23 cellular contexts compared by ENCODE assay signal in the genomic region with DNA sequence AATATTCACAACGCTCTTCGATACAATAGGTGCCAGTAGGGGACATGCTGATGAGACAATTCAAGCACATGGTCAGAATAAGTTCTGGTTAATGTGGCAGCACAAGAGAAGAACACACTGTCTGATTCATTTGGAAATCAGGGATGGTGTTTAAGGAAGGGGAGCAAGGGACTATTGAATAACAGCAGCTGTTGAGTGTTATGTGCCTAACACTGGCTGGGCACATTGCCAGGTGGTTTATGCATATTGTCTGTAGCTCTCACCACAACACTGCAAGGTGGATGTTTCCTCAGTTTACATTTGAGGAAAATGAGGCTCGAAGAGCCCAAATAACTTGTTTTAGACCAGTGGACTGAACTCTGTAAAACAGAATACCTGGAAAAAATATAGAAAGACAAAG. TPM values are rescaled to one million over a fixed set of nuclear protein-coding genes. Genes with fewer than 3 reads are reported as not detected.
DNase-seq lines count a peak whose midpoint lies in the region; ATAC-seq and TF ChIP-seq lines count a peak whose summit lies in the region.
"Had no signal": no experiment of that assay in that cellular context is flagged by ENCODE, and none has a peak within 500 bp of the region (broad histone marks: within the 10 kb centered on the region; RNA-seq: fewer than 3 reads in every experiment).

No MANE protein-coding gene starts in this region.

- H3K36me3 Mint-ChIP-seq in type B pancreatic cell = no peaks in the 10 kb centered on the region
- H3K36me3 Mint-ChIP-seq: CD4-positive, CD25-positive, alpha-beta regulatory T cell had no signal

- no peaks in the 10 kb centered on the region for H3K36me3 ChIP-seq in SJCRH30
- H3K36me3 ChIP-seq: esophagus muscularis mucosa, neutrophil, right atrium auricular region had no signal

- no peak overlapping the region for H3K4me3 ChIP-seq in SJCRH30
- H3K4me3 ChIP-seq: esophagus muscularis mucosa, K562, right atrium auricular region, tibial nerve had no signal

- peaks cover 5% of the 10 kb centered on the region; the same call in 1 of the 2 replicates for H3K27me3 ChIP-seq in SJCRH30
- H3K27me3 ChIP-seq: esophagus muscularis mucosa, neutrophil, right atrium auricular region, tibial nerve had no signal

- no peaks in the 10 kb centered on the region for H3K4me1 Mint-ChIP-seq in type B pancreatic cell (ENCODE audit: unreplicated experiment)

- no peak for TF ChIP-seq CTCF in type B pancreatic cell (conservative IDR thresholded peaks at IDR 0.05)

- H3K4me1 ChIP-seq in SJCRH30 = peaks cover 21% of the 10 kb centered on the region
- H3K4me1 ChIP-seq: esophagus muscularis mucosa, right atrium auricular region, tibial nerve had no signal

- H3K27ac Mint-ChIP-seq in type B pancreatic cell = no peak overlapping the region
- H3K27ac Mint-ChIP-seq: activated CD4-positive, alpha-beta T cell treated with anti-CD3 and anti-CD28 coated beads, Interleukin-2, amount 10 ng/mL, durations not matched to agents 7 days and 5 days; activated naive CD4-positive, alpha-beta T cell treated with anti-CD3 and anti-CD28 coated beads for 36 hours; CD4-positive, CD25-positive, alpha-beta regulatory T cell had no signal

- DNase-seq in COLO668 (lab: John Stamatoyannopoulos, UW; ENCODE audit: unreplicated experiment) (peak; percentile 39), NCI-H1105 (lab: John Stamatoyannopoulos, UW) (peak; percentile 52), NCI-H2171 treated with DMSO at 0.1 percent for 48 hours (lab: John Stamatoyannopoulos, UW) (peak; percentile 90), SJCRH30 (peak; percentile 52 to 79), NCI-H1048 (lab: John Stamatoyannopoulos, UW) (no peak), type B pancreatic cell (ENCODE audit: extremely low spot score, unreplicated experiment) (no peak), Ammon's horn (ENCODE audit: low spot score) (no peak)
- DNase-seq: activated CD4-positive, alpha-beta T cell treated with anti-CD3 and anti-CD28 coated beads, Interleukin-2, amount 10 ng/mL, durations not matched to agents 7 days and 5 days; activated CD8-positive, alpha-beta memory T cell treated with anti-CD3 and anti-CD28 coated beads, Interleukin-2, amount 50 U/mL, for 48 hours; activated naive CD4-positive, alpha-beta T cell treated with anti-CD3 and anti-CD28 coated beads for 36 hours; aorta; CD4-positive, CD25-positive, alpha-beta regulatory T cell; effector CD8-positive, alpha-beta T cell; EL; H7; stimulated activated naive CD4-positive, alpha-beta T cell had no signal

- H3K9me3 ChIP-seq in SJCRH30 (replicated peaks) = no peaks in the 10 kb centered on the region; the same call in 1 of the 2 replicates
- H3K9me3 ChIP-seq: esophagus muscularis mucosa, neutrophil, right atrium auricular region, tibial nerve had no signal

- H3K4me3 Mint-ChIP-seq in type B pancreatic cell = no peak overlapping the region
- H3K4me3 Mint-ChIP-seq: activated CD4-positive, alpha-beta T cell treated with anti-CD3 and anti-CD28 coated beads, Interleukin-2, amount 10 ng/mL, durations not matched to agents 7 days and 5 days; activated naive CD4-positive, alpha-beta T cell treated with anti-CD3 and anti-CD28 coated beads for 36 hours; CD4-positive, CD25-positive, alpha-beta regulatory T cell had no signal

- H3K9me3 Mint-ChIP-seq in type B pancreatic cell = no peaks in the 10 kb centered on the region
- H3K9me3 Mint-ChIP-seq: activated naive CD4-positive, alpha-beta T cell treated with anti-CD3 and anti-CD28 coated beads for 36 hours; CD4-positive, CD25-positive, alpha-beta regulatory T cell had no signal

- ATAC-seq in HG03025 (IDR thresholded peaks at IDR 0.05; ENCODE audit: low FRiP score, unreplicated experiment) = no peak
- ATAC-seq: K562 had no signal

- H3K27ac ChIP-seq in SJCRH30 = no peak overlapping the region
- H3K27ac ChIP-seq: esophagus muscularis mucosa, neutrophil, right atrium auricular region, tibial nerve had no signal

- peaks cover 10% of the 10 kb centered on the region for H3K27me3 Mint-ChIP-seq in type B pancreatic cell

RNA-seq across cellular contexts. Expression of a gene that starts 44.2 kb away (rescaled TPM):
- total RNA-seq in SJCRH30 (2014; rRNA removed; shearing (Covaris generic)) = 0.15 and 0.22 TPM in 2 replicates
- total RNA-seq in type B pancreatic cell (ENCODE audit: low replicate concordance) = 7.5 and 9.6 TPM in 2 replicates

RNA-seq across cellular contexts. Expression of a gene that starts 48.6 kb away (rescaled TPM):
- not detected in 2 replicates for total RNA-seq in SJCRH30 (2014; rRNA removed; shearing (Covaris generic))
- 1.1 and 7.6 TPM in 2 replicates for total RNA-seq in type B pancreatic cell (ENCODE audit: low replicate concordance)
- total RNA-seq: activated CD4-positive, alpha-beta T cell treated with anti-CD3 and anti-CD28 coated beads, Interleukin-2, amount 10 ng/mL, durations not matched to agents 7 days and 5 days; K562; mononuclear cell had no signal

Comparison
In these comparisons a context has a peak if more than half of its experiments do, and no peak if none do; other contexts are left out.
1. DNase-seq: peak in COLO668 (single experiment), NCI-H1105 (single experiment), NCI-H2171 treated with DMSO at 0.1 percent for 48 hours (single experiment) and SJCRH30 (2 of 2); none in NCI-H1048 (single experiment), type B pancreatic cell (single experiment) and Ammon's horn (single experiment).